Comparison of ENCODE assay signal across 29 cellular contexts in the genomic region with DNA sequence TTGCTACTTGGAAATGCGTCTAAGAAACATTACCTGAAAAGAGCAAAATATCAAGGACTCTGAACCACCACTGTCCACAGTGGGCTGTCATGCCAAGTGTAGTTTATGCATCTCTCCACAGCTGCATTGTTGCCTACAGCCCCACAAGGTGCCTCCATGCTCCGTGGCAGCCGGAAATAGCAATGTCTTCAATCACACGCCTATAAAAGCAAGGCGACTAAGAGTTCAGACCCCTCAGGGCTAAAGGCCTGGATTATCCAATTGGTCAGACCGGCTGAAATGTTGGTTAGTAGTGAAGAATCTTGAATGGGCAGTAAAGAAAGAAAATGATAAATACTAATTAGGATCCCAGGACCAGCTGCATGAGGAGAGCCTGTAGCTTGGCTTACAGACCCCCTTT.
"Had no signal": no experiment of that assay in that cellular context is flagged by ENCODE, and none has a peak within 500 bp of the region (broad histone marks: within the 10 kb centered on the region; RNA-seq: fewer than 3 reads in every experiment).

No MANE protein-coding gene starts in this region.

- H3K27ac ChIP-seq: ascending aorta, breast epithelium, cardiac muscle cell, coronary artery, dorsolateral prefrontal cortex had no signal

- H3K4me1 Mint-ChIP-seq: activated CD4-positive, alpha-beta memory T cell treated with anti-CD3 and anti-CD28 coated beads, Interleukin-2, amount 10 ng/mL, durations not matched to agents 7 days and 5 days; activated CD4-positive, alpha-beta T cell treated with anti-CD3 and anti-CD28 coated beads, Interleukin-2, amount 10 ng/mL, durations not matched to agents 7 days and 5 days; activated naive CD4-positive, alpha-beta T cell treated with anti-CD3 and anti-CD28 coated beads, Interleukin-2, amount 10 ng/mL, durations not matched to agents 7 days and 5 days; activated naive CD8-positive, alpha-beta T cell treated with anti-CD3 and anti-CD28 coated beads, Interleukin-2, amount 10 ng/mL, durations not matched to agents 7 days and 5 days; endodermal cell had no signal

- H3K4me3 ChIP-seq: ascending aorta, breast epithelium, cardiac muscle cell, coronary artery, dorsolateral prefrontal cortex had no signal

- H3K4me3 Mint-ChIP-seq: activated CD4-positive, alpha-beta memory T cell treated with anti-CD3 and anti-CD28 coated beads, Interleukin-2, amount 10 ng/mL, durations not matched to agents 7 days and 5 days; activated CD4-positive, alpha-beta T cell treated with anti-CD3 and anti-CD28 coated beads, Interleukin-2, amount 10 ng/mL, durations not matched to agents 7 days and 5 days; activated naive CD4-positive, alpha-beta T cell treated with anti-CD3 and anti-CD28 coated beads, Interleukin-2, amount 10 ng/mL, durations not matched to agents 7 days and 5 days; activated naive CD8-positive, alpha-beta T cell treated with anti-CD3 and anti-CD28 coated beads, Interleukin-2, amount 10 ng/mL, durations not matched to agents 7 days and 5 days; activated T-cell treated with anti-CD3 and anti-CD28 coated beads, Interleukin-2, amount 50 U/mL, for 24 hours; activated T-cell treated with anti-CD3 and anti-CD28 coated beads, Interleukin-2, amount 50 U/mL, for 72 hours; brain; dendritic cell treated with granulocyte-macrophage colony-stimulating factor and Interleukin-4, amounts not matched to agents 40 ng/mL and 50 ng/mL, for 4 days; endodermal cell had no signal

- H3K27ac Mint-ChIP-seq: activated CD4-positive, alpha-beta memory T cell treated with anti-CD3 and anti-CD28 coated beads, Interleukin-2, amount 10 ng/mL, durations not matched to agents 7 days and 5 days; activated CD4-positive, alpha-beta T cell treated with anti-CD3 and anti-CD28 coated beads, Interleukin-2, amount 10 ng/mL, durations not matched to agents 7 days and 5 days; activated naive CD4-positive, alpha-beta T cell treated with anti-CD3 and anti-CD28 coated beads, Interleukin-2, amount 10 ng/mL, durations not matched to agents 7 days and 5 days; activated naive CD4-positive, alpha-beta T cell treated with anti-CD3 and anti-CD28 coated beads, Interleukin-2, amount 50 U/mL, for 72 hours; activated naive CD8-positive, alpha-beta T cell treated with anti-CD3 and anti-CD28 coated beads, Interleukin-2, amount 10 ng/mL, durations not matched to agents 7 days and 5 days; activated T-cell treated with anti-CD3 and anti-CD28 coated beads, Interleukin-2, amount 50 U/mL, for 24 hours; activated T-cell treated with anti-CD3 and anti-CD28 coated beads, Interleukin-2, amount 50 U/mL, for 72 hours; brain; dendritic cell treated with granulocyte-macrophage colony-stimulating factor and Interleukin-4, amounts not matched to agents 40 ng/mL and 50 ng/mL, for 4 days; endodermal cell had no signal

- H3K36me3 Mint-ChIP-seq: activated naive CD4-positive, alpha-beta T cell treated with anti-CD3 and anti-CD28 coated beads, Interleukin-2, amount 10 ng/mL, durations not matched to agents 7 days and 5 days; activated naive CD4-positive, alpha-beta T cell treated with anti-CD3 and anti-CD28 coated beads, Interleukin-2, amount 50 U/mL, for 72 hours; activated naive CD8-positive, alpha-beta T cell treated with anti-CD3 and anti-CD28 coated beads, Interleukin-2, amount 10 ng/mL, durations not matched to agents 7 days and 5 days; brain had no signal

- H3K9me3 Mint-ChIP-seq: activated CD4-positive, alpha-beta memory T cell treated with anti-CD3 and anti-CD28 coated beads, Interleukin-2, amount 10 ng/mL, durations not matched to agents 7 days and 5 days; activated CD4-positive, alpha-beta T cell treated with anti-CD3 and anti-CD28 coated beads, Interleukin-2, amount 10 ng/mL, durations not matched to agents 7 days and 5 days; activated naive CD4-positive, alpha-beta T cell treated with anti-CD3 and anti-CD28 coated beads, Interleukin-2, amount 10 ng/mL, durations not matched to agents 7 days and 5 days; activated naive CD8-positive, alpha-beta T cell treated with anti-CD3 and anti-CD28 coated beads, Interleukin-2, amount 10 ng/mL, durations not matched to agents 7 days and 5 days; activated T-cell treated with anti-CD3 and anti-CD28 coated beads, Interleukin-2, amount 50 U/mL, for 24 hours; activated T-cell treated with anti-CD3 and anti-CD28 coated beads, Interleukin-2, amount 50 U/mL, for 72 hours; brain; dendritic cell treated with granulocyte-macrophage colony-stimulating factor and Interleukin-4, amounts not matched to agents 40 ng/mL and 50 ng/mL, for 4 days; endodermal cell had no signal

- H3K36me3 ChIP-seq: ascending aorta, breast epithelium, cardiac muscle cell had no signal

- H3K27me3 ChIP-seq: ascending aorta, breast epithelium, dorsolateral prefrontal cortex had no signal

- H3K27me3 Mint-ChIP-seq: activated naive CD4-positive, alpha-beta T cell treated with anti-CD3 and anti-CD28 coated beads, Interleukin-2, amount 10 ng/mL, durations not matched to agents 7 days and 5 days; dendritic cell treated with granulocyte-macrophage colony-stimulating factor and Interleukin-4, amounts not matched to agents 40 ng/mL and 50 ng/mL, for 4 days had no signal

- ATAC-seq: activated naive CD4-positive, alpha-beta T cell treated with anti-CD3 and anti-CD28 coated beads, Interleukin-2, amount 50 U/mL, for 72 hours; activated T-cell treated with anti-CD3 and anti-CD28 coated beads, Interleukin-2, amount 50 U/mL, for 72 hours; esophagus mucosa had no signal

- H3K9me3 ChIP-seq: ascending aorta, breast epithelium had no signal

- H3K4me1 ChIP-seq: ascending aorta, breast epithelium had no signal

- DNase-seq: activated CD4-positive, alpha-beta memory T cell treated with anti-CD3 and anti-CD28 coated beads, Interleukin-2, amount 10 ng/mL, durations not matched to agents 7 days and 5 days; activated CD4-positive, alpha-beta T cell treated with anti-CD3 and anti-CD28 coated beads for 1 hour; activated CD4-positive, alpha-beta T cell treated with anti-CD3 and anti-CD28 coated beads for 4 hours; activated CD4-positive, alpha-beta T cell treated with anti-CD3 and anti-CD28 coated beads, Interleukin-2, amount 10 ng/mL, durations not matched to agents 7 days and 5 days; activated CD4-positive, alpha-beta T cell treated with anti-CD3 and anti-CD28 coated beads, Interleukin-2, amount 50 U/mL, for 4 hours; activated CD4-positive, CD25-positive, alpha-beta regulatory T cell; activated CD8-positive, alpha-beta memory T cell treated with anti-CD3 and anti-CD28 coated beads, Interleukin-2, amount 50 U/mL, for 48 hours; activated gamma-delta T cell; activated naive CD4-positive, alpha-beta T cell; activated naive CD4-positive, alpha-beta T cell treated with anti-CD3 and anti-CD28 coated beads, Interleukin-2, amount 10 ng/mL, durations not matched to agents 7 days and 5 days; activated naive CD8-positive, alpha-beta T cell treated with anti-CD3 and anti-CD28 coated beads, Interleukin-2, amount 10 ng/mL, durations not matched to agents 7 days and 5 days; activated T-cell treated with anti-CD3 and anti-CD28 coated beads for 4 hours; activated T-cell treated with anti-CD3 and anti-CD28 coated beads, Interleukin-2, amount 50 U/mL, for 24 hours; activated T-cell treated with anti-CD3 and anti-CD28 coated beads, Interleukin-2, amount 50 U/mL, for 72 hours; central memory CD4-positive, alpha-beta T cell; cerebellar nuclear complex; dorsolateral prefrontal cortex; effector memory CD4-positive, alpha-beta T cell; endodermal cell; foreskin fibroblast; T-helper 2 cell had no signal
